In genomic region chr4:115194612-115195011, GRCh38 we compare ENCODE assay signal across 2 cellular contexts.
A peak's percentile ranks its signal among the peaks of the same experiment; 100 is the strongest.
FAIRE-seq and TF ChIP-seq lines count a peak whose summit lies in the region.
"Not testable (repeated sequence)": the region's sequence is repeated elsewhere in the genome, so short reads cannot be mapped to it uniquely, and the experiment has no call there.

No MANE protein-coding gene starts in this region.

- FAIRE-seq in colon (lab: Jason Lieb, UNC) = peak; percentile 10

- H3K4me1 ChIP-seq in HEK293 (ENCODE audit: control insufficient read depth, insufficient read depth, low read length) = not testable (repeated sequence)

- H3K4me3 ChIP-seq in HEK293 (ENCODE audit: low read depth, low read length) = not testable (repeated sequence)

- not testable (repeated sequence) for H3K36me3 ChIP-seq in HEK293 (ENCODE audit: control insufficient read depth in 2 of 2, insufficient read depth in 1 of 2, low read length in 2 of 2)

- POLR2A ChIA-PET in HEK293 (lab: Yijun Ruan, JAX) = not testable (repeated sequence)

- TF ChIP-seq CTCF in HEK293 (tag by site-specific recombination; IDR thresholded peaks at IDR 0.05) = not testable (repeated sequence)

- H3K27ac ChIP-seq in HEK293 (ENCODE audit: extremely low read depth, low read depth, low read length) = not testable (repeated sequence)

- CTCF ChIA-PET in HEK293 (lab: Yijun Ruan, JAX) = not testable (repeated sequence)

- not testable (repeated sequence) for H3K9me3 ChIP-seq in HEK293 (ENCODE audit: control insufficient read depth, insufficient read depth, low read depth, low read length)

TF ChIP-seq in HEK293, 187 proteins besides CTCF, POLR2A, EP300 and RAD21:
- TF ChIP-seq OVOL3 (tag by site-specific recombination; IDR thresholded peaks at IDR 0.05) = 0 out of 2 replicates have a peak, but pooled peaks have one; percentile 20
- peak; percentile 56 for TF ChIP-seq FEZF1 (tag by site-specific recombination; IDR thresholded peaks at IDR 0.05)
- TF ChIP-seq OSR2 (tag by site-specific recombination; IDR thresholded peaks at IDR 0.05) = peak; percentile 37; the same call in 1 of the 2 replicates
- peak; percentile 71; the same call in 1 of the 2 replicates for TF ChIP-seq ZNF843 (tag by site-specific recombination; IDR thresholded peaks at IDR 0.05)
- TF ChIP-seq ZNF580 (tag by site-specific recombination; IDR thresholded peaks at IDR 0.05) = 0 out of 2 replicates have a peak, but pooled peaks have one; percentile 19
